In genomic region chr18:22451796-22452195, GRCh38 we compare ENCODE assay signal across 18 cellular contexts. TPM values are rescaled to one million over a fixed set of nuclear protein-coding genes. Genes with fewer than 3 reads are reported as not detected.
DNase-seq lines count a peak whose midpoint lies in the region; ATAC-seq and TF ChIP-seq lines count a peak whose summit lies in the region.
"Had no signal": no experiment of that assay in that cellular context is flagged by ENCODE, and none has a peak within 500 bp of the region (broad histone marks: within the 10 kb centered on the region; RNA-seq: fewer than 3 reads in every experiment).

No MANE protein-coding gene starts in this region.

- H3K27me3 Mint-ChIP-seq in activated naive CD8-positive, alpha-beta T cell treated with anti-CD3 and anti-CD28 coated beads, Interleukin-2, amount 50 U/mL, for 24 hours = no peaks in the 10 kb centered on the region
- H3K27me3 Mint-ChIP-seq: CD4-positive, alpha-beta memory T cell had no signal

- H3K27ac ChIP-seq in hepatocyte = peak overlapping the region; percentile 69
- H3K27ac ChIP-seq in osteoblast (ENCODE audit: low read depth, low read length) = no peak overlapping the region
- H3K27ac ChIP-seq: 22Rv1, lower lobe of right lung, pancreas had no signal

- H3K4me1 ChIP-seq in hepatocyte (ENCODE audit: insufficient read depth) (peaks cover 24% of the 10 kb centered on the region), osteoblast (ENCODE audit: insufficient read depth, low read length) (peaks cover 2% of the 10 kb centered on the region)
- H3K4me1 ChIP-seq: lower lobe of right lung, pancreas had no signal

- TF ChIP-seq CTCF in hepatocyte (IDR thresholded peaks at IDR 0.05; ENCODE audit: poor library complexity) (no peak), osteoblast (IDR thresholded peaks at IDR 0.05; ENCODE audit: extremely low read depth, low read depth, low read length) (no peak)

- no peak overlapping the region for H3K27ac Mint-ChIP-seq in activated naive CD8-positive, alpha-beta T cell treated with anti-CD3 and anti-CD28 coated beads, Interleukin-2, amount 50 U/mL, for 24 hours

- H3K9me3 ChIP-seq in hepatocyte (ENCODE audit: low read depth) (no peaks in the 10 kb centered on the region), osteoblast (ENCODE audit: low read depth, low read length) (peaks cover 2% of the 10 kb centered on the region)
- H3K9me3 ChIP-seq: pancreas had no signal

- H3K36me3 Mint-ChIP-seq in activated naive CD8-positive, alpha-beta T cell treated with anti-CD3 and anti-CD28 coated beads, Interleukin-2, amount 50 U/mL, for 24 hours (ENCODE audit: low read depth) = no peaks in the 10 kb centered on the region
- H3K36me3 Mint-ChIP-seq: CD4-positive, alpha-beta memory T cell had no signal

- peak; percentile 14 for DNase-seq in DMS53 (lab: John Stamatoyannopoulos, UW)
- DNase-seq in DMS53 treated with DMSO at 0.1 percent for 48 hours (lab: John Stamatoyannopoulos, UW; ENCODE audit: unreplicated experiment) = no peak
- peak; percentile 11 for DNase-seq in SW480 (ENCODE audit: low spot score)
- DNase-seq in hepatocyte (ENCODE audit: low spot score) = no peak
- no peak for DNase-seq in osteoblast (ENCODE audit: insufficient read length, low spot score, missing footprints)
- no peak for DNase-seq in activated naive CD8-positive, alpha-beta T cell treated with anti-CD3 and anti-CD28 coated beads, Interleukin-2, amount 50 U/mL, for 24 hours
- DNase-seq: activated naive CD4-positive, alpha-beta T cell treated with Interleukin-2 at 50 U/mL for 16 hours; CD4-positive, alpha-beta memory T cell; KBM-7; lower lobe of right lung; NCI-H1930; NCI-H526 treated with DMSO at 0.1 percent for 48 hours; pancreas; stimulated activated CD4-positive, alpha-beta T cell treated with anti-CD3 and anti-CD28 coated beads, Interleukin-12 subunit alpha, Interleukin-12 subunit beta, amount 100 ng/mL, for 4 hours had no signal

- H3K4me1 Mint-ChIP-seq in activated naive CD8-positive, alpha-beta T cell treated with anti-CD3 and anti-CD28 coated beads, Interleukin-2, amount 50 U/mL, for 24 hours = peaks cover 3% of the 10 kb centered on the region

- H3K27me3 ChIP-seq in hepatocyte = no peaks in the 10 kb centered on the region
- no peaks in the 10 kb centered on the region for H3K27me3 ChIP-seq in osteoblast (ENCODE audit: insufficient read depth, low read length)
- H3K27me3 ChIP-seq: pancreas had no signal

- H3K4me2 ChIP-seq in hepatocyte (peak overlapping the region; percentile 47), osteoblast (ENCODE audit: insufficient read depth, low read length) (no peak overlapping the region)

- no peaks in the 10 kb centered on the region for H3K79me2 ChIP-seq in hepatocyte
- no peaks in the 10 kb centered on the region for H3K79me2 ChIP-seq in osteoblast (ENCODE audit: insufficient read depth, low read length)

- H4K20me1 ChIP-seq in hepatocyte (ENCODE audit: insufficient read depth, poor library complexity, severe bottlenecking) (no peaks in the 10 kb centered on the region), osteoblast (ENCODE audit: insufficient read depth, low read length) (no peaks in the 10 kb centered on the region)

- WGBS in hepatocyte (ENCODE audit: low lambda C conversion rate, missing lambda C conversion rate) = 53% methylated on average over 7 of the region's 7 CpGs

- H2AFZ ChIP-seq in hepatocyte (no peak overlapping the region), osteoblast (ENCODE audit: low read length) (peak overlapping the region; percentile 77)

- no peak overlapping the region for H3K4me3 Mint-ChIP-seq in activated naive CD8-positive, alpha-beta T cell treated with anti-CD3 and anti-CD28 coated beads, Interleukin-2, amount 50 U/mL, for 24 hours
- H3K4me3 Mint-ChIP-seq: CD4-positive, alpha-beta memory T cell had no signal

- H3K36me3 ChIP-seq in hepatocyte (replicated peaks; ENCODE audit: insufficient read depth, low read depth) = no peaks in the 10 kb centered on the region
- no peaks in the 10 kb centered on the region for H3K36me3 ChIP-seq in osteoblast (ENCODE audit: insufficient read depth, low read length)
- H3K36me3 ChIP-seq: lower lobe of right lung, pancreas had no signal

- no peaks in the 10 kb centered on the region for H3K9me2 ChIP-seq in hepatocyte (replicated peaks; ENCODE audit: insufficient read depth)

- ATAC-seq in HG02840 (IDR thresholded peaks at IDR 0.05; ENCODE audit: low FRiP score, unreplicated experiment) (no peak), GM18858 (IDR thresholded peaks at IDR 0.05; ENCODE audit: unreplicated experiment) (no peak)
- ATAC-seq in activated naive CD8-positive, alpha-beta T cell treated with anti-CD3 and anti-CD28 coated beads, Interleukin-2, amount 50 U/mL, for 24 hours = no peak
- ATAC-seq: lower lobe of right lung had no signal

- H3K4me3 ChIP-seq in hepatocyte (no peak overlapping the region), osteoblast (ENCODE audit: insufficient read depth, low read length) (peak overlapping the region; percentile 13)
- H3K4me3 ChIP-seq: lower lobe of right lung, pancreas had no signal

- H3K9me3 Mint-ChIP-seq in activated naive CD8-positive, alpha-beta T cell treated with anti-CD3 and anti-CD28 coated beads, Interleukin-2, amount 50 U/mL, for 24 hours = peaks cover 22% of the 10 kb centered on the region

RNA-seq across cellular contexts. Expression of gene CTAGE1, which starts 34.1 kb away (rescaled TPM):
- total RNA-seq in hepatocyte (0.12 and 0.47 TPM in 2 replicates), osteoblast (under 0.01 TPM in 1 of 2 replicates, not detected in the other)
- polyA plus RNA-seq in hepatocyte = 0.60 TPM in 1 of 2 replicates, not detected in the other
- total RNA-seq: CD4-positive, alpha-beta memory T cell; glomerular endothelial cell; lower lobe of right lung; pancreas had no signal
- polyA plus RNA-seq: CD4-positive, alpha-beta memory T cell; pancreas had no signal

Comparison
In these comparisons a context has a peak if more than half of its experiments do, and no peak if none do; other contexts are left out.
1. DNase-seq: peak in DMS53 (single experiment) and SW480 (single experiment); none in DMS53 treated with DMSO at 0.1 percent for 48 hours (single experiment), hepatocyte (single experiment), osteoblast (single experiment) and activated naive CD8-positive, alpha-beta T cell treated with anti-CD3 and anti-CD28 coated beads, Interleukin-2, amount 50 U/mL, for 24 hours (single experiment).